Comparison of ENCODE assay signal across 8 cellular contexts in the genomic region with DNA sequence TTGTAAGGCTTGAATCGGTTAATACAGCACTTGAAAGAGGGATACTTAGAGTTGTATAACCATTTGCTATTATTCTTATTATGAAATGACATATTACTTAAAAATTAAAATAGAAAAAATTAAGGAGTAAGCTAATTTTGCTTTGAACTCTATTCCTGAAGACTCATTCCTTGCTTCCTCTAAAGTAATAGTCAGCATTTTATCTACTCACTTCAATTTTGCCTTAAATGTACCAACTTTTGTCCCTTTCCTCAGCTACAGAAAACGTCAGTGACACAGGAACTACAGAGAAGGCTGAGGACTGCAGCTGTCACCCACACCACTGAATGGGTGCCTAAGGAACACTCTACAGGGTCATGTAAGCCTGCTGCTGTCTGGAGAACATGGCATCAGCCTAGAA.
"Had no signal": no experiment of that assay in that cellular context is flagged by ENCODE, and none has a peak within 500 bp of the region (broad histone marks: within the 10 kb centered on the region; RNA-seq: fewer than 3 reads in every experiment).

No MANE protein-coding gene starts in this region.

- DNase-seq: GM23248, H9, HCEC 1CT, Karpas-422, KBM-7 had no signal

- H3K4me1 Mint-ChIP-seq: H9 had no signal

- H3K9me3 Mint-ChIP-seq: H9 had no signal

- H3K4me2 ChIP-seq: KMS-11 had no signal

- H3K27ac ChIP-seq: GM23248, KMS-11 had no signal

- FAIRE-seq: H1, H54 had no signal

- H3K27ac Mint-ChIP-seq: H9 had no signal

- H3K9ac ChIP-seq: GM23248, KMS-11 had no signal

- H2AFZ ChIP-seq: GM23248 had no signal

- H3K4me3 ChIP-seq: GM23248 had no signal

- H3K4me3 Mint-ChIP-seq: H9 had no signal
